ENCODE assay signal across 1 cellular context in genomic region chr16:28059841-28060240, GRCh38.
TF ChIP-seq lines count a peak whose summit lies in the region.

No MANE protein-coding gene starts in this region.

TF ChIP-seq in GM23338, 12 proteins besides CTCF, POLR2A, EP300 and RAD21:
- TF ChIP-seq ZNF462 (CRISPR knock-in tag; IDR thresholded peaks at IDR 0.05): no peak
- TF ChIP-seq EZH2phosphoT487 (IDR thresholded peaks at IDR 0.05; ENCODE audit: unreplicated experiment): no peak
- no peak for TF ChIP-seq STAT1 (IDR thresholded peaks at IDR 0.05; ENCODE audit: unreplicated experiment)
- no peak for TF ChIP-seq JUNB (IDR thresholded peaks at IDR 0.05; ENCODE audit: unreplicated experiment)
- no peak for TF ChIP-seq ZNF114 (CRISPR knock-in tag; IDR thresholded peaks at IDR 0.05)
- no peak for TF ChIP-seq REST (IDR thresholded peaks at IDR 0.05; ENCODE audit: unreplicated experiment)
- no peak for TF ChIP-seq EZH2 (IDR thresholded peaks at IDR 0.05; ENCODE audit: low read depth, unreplicated experiment)
- TF ChIP-seq ZNF331 (CRISPR knock-in tag; IDR thresholded peaks at IDR 0.05; ENCODE audit: low read depth): no peak
- TF ChIP-seq CREB1 (CRISPR knock-in tag; IDR thresholded peaks at IDR 0.05; ENCODE audit: low read depth): no peak
- TF ChIP-seq ETS1 (IDR thresholded peaks at IDR 0.05): no peak
- no peak for TF ChIP-seq POLR2AphosphoS5 (IDR thresholded peaks at IDR 0.05; ENCODE audit: low read depth)
TF ChIP-seq in GM23338: peak in this region for 0.
